Comparison of ENCODE assay signal across 8 cellular contexts in the genomic region with DNA sequence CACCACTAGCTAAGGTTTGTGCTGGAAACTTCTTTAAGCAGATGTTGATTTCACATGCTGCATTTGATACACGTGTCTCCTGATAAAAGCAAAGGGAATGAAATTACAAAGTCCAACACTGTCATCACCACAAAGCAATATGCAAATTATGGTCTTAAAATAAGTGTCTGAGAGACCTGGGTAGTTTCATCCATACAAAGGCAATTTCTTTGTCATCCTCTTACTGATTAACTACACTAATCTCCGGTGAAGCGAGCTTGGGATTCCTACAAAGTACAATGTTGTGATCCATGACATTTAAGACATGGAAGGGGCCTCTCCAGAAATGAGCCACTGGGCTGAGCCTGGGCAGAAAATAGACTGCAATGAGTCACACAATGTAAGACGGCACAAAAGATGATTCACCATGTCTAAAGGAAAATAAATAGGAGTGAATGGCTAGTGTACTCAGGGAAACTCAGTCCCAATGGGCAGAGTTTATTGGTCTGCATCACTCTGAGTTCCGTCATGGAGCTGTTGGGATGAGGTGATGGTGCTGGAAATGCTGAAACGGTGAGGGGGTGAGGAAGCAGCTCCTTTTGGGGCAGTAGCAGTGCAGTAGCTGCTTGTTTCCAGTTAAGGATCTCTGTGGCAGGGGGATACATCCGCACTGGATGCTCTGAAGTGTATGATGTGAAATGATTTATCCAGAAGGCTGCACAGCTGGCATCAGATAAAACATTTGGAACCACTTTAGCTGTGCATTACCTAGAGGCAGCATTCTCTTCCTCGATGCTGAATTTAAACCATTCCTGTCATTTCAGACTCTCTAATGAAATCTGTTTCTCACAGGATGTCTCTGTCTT.
DNase-seq lines count a peak whose midpoint lies in the region; ATAC-seq, FAIRE-seq and TF ChIP-seq lines count a peak whose summit lies in the region.

No MANE protein-coding gene starts in this region.

- WGBS in small intestine, 3 donors, result 32 to 43% (median 42%) methylated on average over 8 of the region's 8 CpGs
- WGBS in thyroid gland, 2 donors, result 64 to 66% methylated on average over 8 of the region's 8 CpGs

- H3K4me3 ChIP-seq in small intestine (ENCODE audit: low read depth in 1 of 2, low read length in 2 of 2), result no peak overlapping the region
- H3K4me3 ChIP-seq in thyroid gland (replicated peaks in 1 of 3), result no peak overlapping the region

- peaks cover 0 to 2% of the 10 kb centered on the region in 2 donors for H3K4me1 ChIP-seq in small intestine (ENCODE audit: control insufficient read depth in 2 of 2, insufficient read depth in 1 of 2, low read depth in 1 of 2, low read length in 1 of 2)
- H3K4me1 ChIP-seq in thyroid gland, result no peaks in the 10 kb centered on the region

- H3K9me3 ChIP-seq in small intestine (ENCODE audit: control insufficient read depth, low read depth) (no peaks in the 10 kb centered on the region), thyroid gland (no peaks in the 10 kb centered on the region)

- peak; percentile 98 for DNase-seq in RKO (ENCODE audit: low spot score)
- peak; percentile 80 for DNase-seq in foreskin melanocyte
- peak; percentile 51 for DNase-seq in small intestine
- no peak for DNase-seq in thyroid gland
- no peak for DNase-seq in SKM-1 treated with dmso at 0.1 percent for 144 hours (lab: John Stamatoyannopoulos, UW; ENCODE audit: unreplicated experiment)

- H3K27ac ChIP-seq in 22Rv1, result peak overlapping the region; percentile 7; the same call in 1 of the 2 replicates
- peak overlapping the region; percentile 27 to 41 for H3K27ac ChIP-seq in small intestine (ENCODE audit: low read depth in 1 of 2, low read length in 1 of 2)
- H3K27ac ChIP-seq in thyroid gland, result no peak overlapping the region

- ATAC-seq in GM18909 (IDR thresholded peaks at IDR 0.05; ENCODE audit: poor library complexity, unreplicated experiment) (peak; percentile 95), HG03039 (IDR thresholded peaks at IDR 0.05; ENCODE audit: unreplicated experiment) (peak; percentile 72)

- no peak for FAIRE-seq in small intestine (lab: Jason Lieb, UNC)

- H3K27me3 ChIP-seq in small intestine (ENCODE audit: control insufficient read depth in 2 of 2, insufficient read depth in 2 of 2, low read length in 2 of 2) (no peaks in the 10 kb centered on the region), thyroid gland (no peaks in the 10 kb centered on the region)

- no peak for TF ChIP-seq POLR2A in thyroid gland (IDR thresholded peaks at IDR 0.05)

- no peak for TF ChIP-seq CTCF in 22Rv1 (IDR thresholded peaks at IDR 0.05)
- TF ChIP-seq CTCF in thyroid gland (IDR thresholded peaks at IDR 0.05), result no peak

- H3K36me3 ChIP-seq in small intestine (ENCODE audit: control insufficient read depth in 2 of 2, insufficient read depth in 2 of 2, low read length in 2 of 2) (no peaks in the 10 kb centered on the region), thyroid gland (no peaks in the 10 kb centered on the region)

- intact Hi-C loops in thyroid gland (cut with DNase I), result no loop called here

Comparison
In these comparisons a context has a peak if more than half of its experiments do, and no peak if none do; other contexts are left out.
1. H3K27ac ChIP-seq: peak in 22Rv1 (single experiment) and small intestine (2 of 2); none in thyroid gland (0 of 3).
2. DNase-seq: peak in RKO (single experiment), foreskin melanocyte (single experiment) and small intestine (single experiment); none in thyroid gland (0 of 2) and SKM-1 treated with dmso at 0.1 percent for 144 hours (single experiment).